Comparison of ENCODE assay signal across 26 cellular contexts in genomic region chr1:12338793-12339192, GRCh38.
A peak's percentile ranks its signal among the peaks of the same experiment; 100 is the strongest.
DNase-seq lines count a peak whose midpoint lies in the region; ATAC-seq, FAIRE-seq and TF ChIP-seq lines count a peak whose summit lies in the region.
"Had no signal": no experiment of that assay in that cellular context is flagged by ENCODE, and none has a peak within 500 bp of the region (broad histone marks: within the 10 kb centered on the region; RNA-seq: fewer than 3 reads in every experiment).

No MANE protein-coding gene starts in this region.

- TF ChIP-seq CTCF in coronary artery (IDR thresholded peaks at IDR 0.05) (no peak), nephron (IDR thresholded peaks at IDR 0.05; ENCODE audit: unreplicated experiment in 3 of 3) (no peak), thoracic aorta (IDR thresholded peaks at IDR 0.05) (no peak)

- no peaks in the 10 kb centered on the region for H3K27me3 ChIP-seq in thoracic aorta (replicated peaks; ENCODE audit: insufficient read depth)
- no peaks in the 10 kb centered on the region for H3K27me3 ChIP-seq in small intestine (ENCODE audit: control insufficient read depth in 2 of 2, insufficient read depth in 2 of 2, low read length in 2 of 2)
- H3K27me3 ChIP-seq: breast epithelium had no signal

- H3K36me3 ChIP-seq in thoracic aorta (peaks cover 10% of the 10 kb centered on the region), small intestine (ENCODE audit: control insufficient read depth in 2 of 2, insufficient read depth in 2 of 2, low read length in 2 of 2) (peaks cover 13 to 25% of the 10 kb centered on the region in 2 donors)
- H3K36me3 ChIP-seq: breast epithelium had no signal

- no peaks in the 10 kb centered on the region for H3K27me3 Mint-ChIP-seq in nephron (ENCODE audit: low read depth)
- H3K27me3 Mint-ChIP-seq: activated CD8-positive, alpha-beta T cell treated with anti-CD3 and anti-CD28 coated beads for 36 hours; activated naive CD4-positive, alpha-beta T cell treated with anti-CD3 and anti-CD28 coated beads, Interleukin-2, amount 10 ng/mL, durations not matched to agents 7 days and 5 days; B cell; CD4-positive, alpha-beta memory T cell; IgD-negative memory B cell; stimulated activated memory B cell treated with anti-CD40 and anti-IgM and Interleukin-4, amounts not matched to agents 10 μg/mL and 1 μg/mL and 100 μg/mL, for 72 hours had no signal

- peak overlapping the region; percentile 93 to 96 (median 95) for H3K27ac Mint-ChIP-seq in nephron
- H3K27ac Mint-ChIP-seq: activated CD8-positive, alpha-beta T cell treated with anti-CD3 and anti-CD28 coated beads for 36 hours; activated naive CD4-positive, alpha-beta T cell treated with anti-CD3 and anti-CD28 coated beads, Interleukin-2, amount 10 ng/mL, durations not matched to agents 7 days and 5 days; B cell; stimulated activated memory B cell treated with anti-CD40 and anti-IgM and Interleukin-4, amounts not matched to agents 10 μg/mL and 1 μg/mL and 100 μg/mL, for 72 hours had no signal

- H3K9me3 ChIP-seq in thoracic aorta (no peaks in the 10 kb centered on the region), small intestine (ENCODE audit: control insufficient read depth, low read depth) (no peaks in the 10 kb centered on the region)
- H3K9me3 ChIP-seq: breast epithelium had no signal

- peaks cover 73% of the 10 kb centered on the region for H3K4me1 Mint-ChIP-seq in nephron

- no peak for ATAC-seq in thoracic aorta (ENCODE audit: insufficient number of reproducible peaks, low FRiP score, low read depth)
- ATAC-seq: activated CD8-positive, alpha-beta T cell treated with anti-CD3 and anti-CD28 coated beads for 36 hours; esophagus mucosa; stimulated activated memory B cell treated with anti-CD40 and anti-IgM and Interleukin-4, amounts not matched to agents 10 μg/mL and 1 μg/mL and 100 μg/mL, for 72 hours had no signal

- DNase-seq in amniotic epithelial cell (ENCODE audit: low read depth) (peak; percentile 63), coronary artery (ENCODE audit: low spot score) (no peak), thoracic aorta (ENCODE audit: low spot score) (no peak), RCC 7860 (ENCODE audit: low spot score) (no peak), small intestine (no peak), kidney tubule cell (ENCODE audit: low spot score) (no peak)
- DNase-seq: activated CD8-positive, alpha-beta T cell treated with anti-CD3 and anti-CD28 coated beads for 36 hours; activated naive CD4-positive, alpha-beta T cell treated with anti-CD3 and anti-CD28 coated beads, Interleukin-2, amount 10 ng/mL, durations not matched to agents 7 days and 5 days; CD4-positive, alpha-beta memory T cell; foreskin melanocyte; GOT3; hippocampal formation; left colon; mesenchymal stem cell; NCI-H1436 treated with DMSO at 0.1 percent for 48 hours; NCI-H446; NCI-H774; posterior cingulate gyrus; SIG-M5 had no signal

- H3K27ac ChIP-seq in coronary artery (peak overlapping the region; percentile 48 to 68), thoracic aorta (peak overlapping the region; percentile 52 to 60), small intestine (ENCODE audit: low read depth in 1 of 2, low read length in 1 of 2) (no peak overlapping the region)
- H3K27ac ChIP-seq: breast epithelium had no signal

- H3K4me3 ChIP-seq in coronary artery (no peak overlapping the region), thoracic aorta (no peak overlapping the region), small intestine (ENCODE audit: low read depth in 1 of 2, low read length in 2 of 2) (no peak overlapping the region)
- H3K4me3 ChIP-seq: breast epithelium had no signal

- H3K9me3 Mint-ChIP-seq in nephron: no peaks in the 10 kb centered on the region
- H3K9me3 Mint-ChIP-seq: activated CD8-positive, alpha-beta T cell treated with anti-CD3 and anti-CD28 coated beads for 36 hours; activated naive CD4-positive, alpha-beta T cell treated with anti-CD3 and anti-CD28 coated beads, Interleukin-2, amount 10 ng/mL, durations not matched to agents 7 days and 5 days; CD4-positive, alpha-beta memory T cell; IgD-negative memory B cell; stimulated activated memory B cell treated with anti-CD40 and anti-IgM and Interleukin-4, amounts not matched to agents 10 μg/mL and 1 μg/mL and 100 μg/mL, for 72 hours had no signal

- peaks cover 53% of the 10 kb centered on the region for H3K36me3 Mint-ChIP-seq in nephron (ENCODE audit: low read depth)

- WGBS in small intestine, 3 donors: 75 to 92% (median 87%) methylated on average over 1 of the region's 1 CpG

- FAIRE-seq in RCC 7860 (lab: Jason Lieb, UNC): no peak
- no peak for FAIRE-seq in small intestine (lab: Jason Lieb, UNC)
- FAIRE-seq: D721Med had no signal

- H3K4me3 Mint-ChIP-seq in nephron: no peak overlapping the region
- H3K4me3 Mint-ChIP-seq: activated CD8-positive, alpha-beta T cell treated with anti-CD3 and anti-CD28 coated beads for 36 hours; activated naive CD4-positive, alpha-beta T cell treated with anti-CD3 and anti-CD28 coated beads, Interleukin-2, amount 10 ng/mL, durations not matched to agents 7 days and 5 days; B cell; CD4-positive, alpha-beta memory T cell; IgD-negative memory B cell; stimulated activated memory B cell treated with anti-CD40 and anti-IgM and Interleukin-4, amounts not matched to agents 10 μg/mL and 1 μg/mL and 100 μg/mL, for 72 hours had no signal

- peaks cover 37 to 59% of the 10 kb centered on the region in 2 donors for H3K4me1 ChIP-seq in thoracic aorta (ENCODE audit: control insufficient read depth in 1 of 2, low read depth in 2 of 2)
- H3K4me1 ChIP-seq in small intestine (ENCODE audit: control insufficient read depth in 2 of 2, insufficient read depth in 1 of 2, low read depth in 1 of 2, low read length in 1 of 2): no peaks in the 10 kb centered on the region
- H3K4me1 ChIP-seq: breast epithelium had no signal

Comparison
In these comparisons a context has a peak if more than half of its experiments do, and no peak if none do; other contexts are left out.
1. H3K27ac ChIP-seq: peak in coronary artery (2 of 2) and thoracic aorta (2 of 2); none in small intestine (0 of 2).